In the genomic region with DNA sequence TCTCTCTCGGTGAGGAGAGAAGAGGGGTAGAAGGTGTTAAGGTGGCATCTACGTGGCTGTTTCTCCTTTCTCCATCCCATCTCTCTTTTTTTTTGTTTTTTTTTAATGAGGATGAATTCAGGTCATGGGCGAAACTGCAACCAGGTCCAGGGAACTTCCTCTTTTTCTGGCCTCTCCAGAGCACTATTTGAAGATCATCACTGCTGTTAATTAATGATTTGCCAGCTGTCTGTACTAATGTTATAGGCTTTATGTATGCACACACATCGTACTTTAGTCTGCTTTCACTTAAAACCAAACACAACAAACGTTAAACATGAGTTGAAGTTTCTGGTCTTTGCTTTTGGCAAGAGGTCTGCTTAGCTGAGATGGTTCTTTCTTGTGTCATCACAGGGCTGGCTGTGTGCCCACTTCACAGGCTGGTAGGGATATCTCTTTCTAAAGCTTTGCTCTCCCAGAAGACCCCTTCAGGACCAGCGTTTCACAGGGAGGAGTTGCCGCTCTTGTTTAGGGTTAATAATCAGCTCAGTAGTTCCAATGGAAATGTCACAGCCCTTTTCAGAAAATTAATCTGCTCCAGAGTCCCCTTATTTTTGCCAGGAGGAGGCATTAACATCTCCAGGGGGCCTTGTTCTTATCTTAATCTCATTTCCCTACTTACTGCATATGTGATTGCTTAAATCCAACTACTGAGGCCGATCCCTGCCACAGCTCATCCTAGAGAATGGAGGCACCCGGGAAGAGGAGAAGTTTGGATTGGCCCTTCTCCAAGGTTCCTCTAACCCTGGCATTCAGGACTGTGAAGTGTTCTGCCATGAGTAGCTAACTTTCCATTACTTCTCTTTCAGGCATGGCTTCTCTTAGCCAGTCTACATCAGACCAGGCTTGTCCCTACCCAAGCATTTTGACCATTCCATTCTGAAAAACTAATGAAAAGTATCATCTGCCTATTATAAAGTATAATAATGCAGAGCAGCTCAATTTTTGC, we compare ENCODE assay signal across 16 cellular contexts.
DNase-seq lines count a peak whose midpoint lies in the region; ATAC-seq and TF ChIP-seq lines count a peak whose summit lies in the region.
"Had no signal": no experiment of that assay in that cellular context is flagged by ENCODE, and none has a peak within 500 bp of the region (broad histone marks: within the 10 kb centered on the region; RNA-seq: fewer than 3 reads in every experiment).

No MANE protein-coding gene starts in this region.

- 93 to 95% methylated on average over 6 to 9 of the region's 9 CpGs for WGBS in endodermal cell (ENCODE audit: insufficient coverage in 1 of 2, insufficient read length in 1 of 2), 2 experiments
- 84% methylated on average over 5 of the region's 9 CpGs for WGBS in mesenchymal stem cell

- POLR2A ChIA-PET in HEK293 (lab: Yijun Ruan, JAX), result interaction anchor here (0.7 kb wide), 1 partner anchor 16 kb away, joined by 3 read pairs; no protein-coding TSS in a partner anchor

- TF ChIP-seq CTCF in HEK293 (tag by site-specific recombination; IDR thresholded peaks at IDR 0.05) (no peak), endodermal cell (conservative IDR thresholded peaks at IDR 0.05) (no peak)

- H3K9me3 Mint-ChIP-seq in endodermal cell, result peaks cover 4% of the 10 kb centered on the region
- H3K9me3 Mint-ChIP-seq: activated B cell treated with CpG ODN at 0.5 μM for 24 hours; activated naive CD4-positive, alpha-beta T cell treated with anti-CD3 and anti-CD28 coated beads, Interleukin-2, amount 50 U/mL, for 24 hours had no signal

- H3K9me3 ChIP-seq in HEK293 (ENCODE audit: control insufficient read depth, insufficient read depth, low read depth, low read length) (no peaks in the 10 kb centered on the region), MG63 (no peaks in the 10 kb centered on the region), endodermal cell (ENCODE audit: control insufficient read depth, low read length) (peaks cover 5% of the 10 kb centered on the region), mesenchymal stem cell (ENCODE audit: control insufficient read depth, low read length) (no peaks in the 10 kb centered on the region)

- H3K4me2 ChIP-seq in mesenchymal stem cell (ENCODE audit: low read length, poor library complexity, severe bottlenecking), result no peak overlapping the region
- H3K4me2 ChIP-seq: smooth muscle cell had no signal

- H3K4me1 ChIP-seq in HEK293 (ENCODE audit: control insufficient read depth, insufficient read depth, low read length) (peaks cover 32% of the 10 kb centered on the region), endodermal cell (ENCODE audit: control insufficient read depth, insufficient read depth, low read length) (no peaks in the 10 kb centered on the region), mesenchymal stem cell (ENCODE audit: control insufficient read depth, insufficient read depth, low read depth, low read length) (peaks cover 1% of the 10 kb centered on the region)
- H3K4me1 ChIP-seq: parathyroid adenoma had no signal

- H3K79me1 ChIP-seq in mesenchymal stem cell (replicated peaks; ENCODE audit: low read length, poor library complexity, severe bottlenecking), result no peaks in the 10 kb centered on the region

- H2BK120ac ChIP-seq in mesenchymal stem cell (ENCODE audit: low read depth, low read length), result no peak overlapping the region

- ATAC-seq in GM18909 (IDR thresholded peaks at IDR 0.05; ENCODE audit: poor library complexity, unreplicated experiment), result peak; percentile 87
- ATAC-seq in HG02852 (IDR thresholded peaks at IDR 0.05; ENCODE audit: unreplicated experiment), result no peak
- ATAC-seq in GM19467 (IDR thresholded peaks at IDR 0.05; ENCODE audit: unreplicated experiment), result no peak
- ATAC-seq: HCT116 had no signal

- no peak overlapping the region for H2BK5ac ChIP-seq in mesenchymal stem cell (ENCODE audit: low read depth, low read length, poor library complexity, severe bottlenecking)

- H3K27ac ChIP-seq in HEK293 (ENCODE audit: extremely low read depth, low read depth, low read length) (peak overlapping the region; percentile 47; the same call in 1 of the 2 replicates), endodermal cell (ENCODE audit: low read depth, low read length) (no peak overlapping the region), mesenchymal stem cell (ENCODE audit: low read length, poor library complexity, severe bottlenecking) (no peak overlapping the region)
- H3K27ac ChIP-seq: C4-2B, cardiac muscle cell, parathyroid adenoma had no signal

- peaks cover 8% of the 10 kb centered on the region for H3K4me1 Mint-ChIP-seq in endodermal cell
- H3K4me1 Mint-ChIP-seq: activated naive CD4-positive, alpha-beta T cell treated with anti-CD3 and anti-CD28 coated beads, Interleukin-2, amount 50 U/mL, for 24 hours had no signal

- no peaks in the 10 kb centered on the region for H3K36me3 Mint-ChIP-seq in endodermal cell (ENCODE audit: low read depth)
- H3K36me3 Mint-ChIP-seq: activated naive CD4-positive, alpha-beta T cell treated with anti-CD3 and anti-CD28 coated beads, Interleukin-2, amount 50 U/mL, for 24 hours had no signal

- no peak overlapping the region for H2BK12ac ChIP-seq in mesenchymal stem cell (ENCODE audit: low read length in 2 of 2)

- H3K4me3 Mint-ChIP-seq in endodermal cell, result no peak overlapping the region
- H3K4me3 Mint-ChIP-seq: activated B cell treated with CpG ODN at 0.5 μM for 24 hours; activated naive CD4-positive, alpha-beta T cell treated with anti-CD3 and anti-CD28 coated beads, Interleukin-2, amount 50 U/mL, for 24 hours had no signal

- H2AK5ac ChIP-seq in mesenchymal stem cell (ENCODE audit: low read length, severe bottlenecking), result no peak overlapping the region

- peaks cover 24% of the 10 kb centered on the region for H3K27me3 Mint-ChIP-seq in endodermal cell (ENCODE audit: insufficient read depth)

- H3K27ac Mint-ChIP-seq in endodermal cell, result no peak overlapping the region
- H3K27ac Mint-ChIP-seq: activated B cell treated with CpG ODN at 0.5 μM for 24 hours; activated naive CD4-positive, alpha-beta T cell treated with anti-CD3 and anti-CD28 coated beads, Interleukin-2, amount 50 U/mL, for 24 hours had no signal

- CTCF ChIA-PET in HEK293 (lab: Yijun Ruan, JAX), result interaction anchor here (0.7 to 1.0 kb wide), 2 partner anchors 15 to 17 kb away, joined by 3 to 9 read pairs; no protein-coding TSS in a partner anchor

- no peak overlapping the region for H2BK15ac ChIP-seq in mesenchymal stem cell (ENCODE audit: low read depth, poor library complexity, severe bottlenecking)

- H4K91ac ChIP-seq in mesenchymal stem cell (ENCODE audit: low read length), result no peak overlapping the region

- no peak overlapping the region for H3K4ac ChIP-seq in mesenchymal stem cell (ENCODE audit: low read depth in 1 of 2, low read length in 2 of 2)

- H2AFZ ChIP-seq in mesenchymal stem cell (ENCODE audit: low read depth, low read length), result no peak overlapping the region
- H2AFZ ChIP-seq: parathyroid adenoma had no signal

- H3K9ac ChIP-seq in endodermal cell (ENCODE audit: extremely low read depth, low read length, poor library complexity, severe bottlenecking), result no peak overlapping the region
- no peak overlapping the region for H3K9ac ChIP-seq in mesenchymal stem cell (ENCODE audit: low read length)
- H3K9ac ChIP-seq: parathyroid adenoma had no signal

- no peak overlapping the region for H3K18ac ChIP-seq in mesenchymal stem cell (ENCODE audit: low read depth in 1 of 2, low read length in 2 of 2)

- H4K8ac ChIP-seq in mesenchymal stem cell (ENCODE audit: low read length), result no peak overlapping the region

- H3K27me3 ChIP-seq in MG63 (peaks cover 17% of the 10 kb centered on the region), endodermal cell (ENCODE audit: control insufficient read depth, insufficient read depth, low read length, poor library complexity, severe bottlenecking) (peaks cover 8% of the 10 kb centered on the region), mesenchymal stem cell (ENCODE audit: control insufficient read depth in 1 of 2, insufficient read depth in 1 of 2, low read length in 2 of 2) (peaks cover 56 to 84% of the 10 kb centered on the region in 2 experiments)
- H3K27me3 ChIP-seq: cardiac muscle cell had no signal

- no peak overlapping the region for H3K14ac ChIP-seq in mesenchymal stem cell (ENCODE audit: low read length in 2 of 2)

- DNase-seq in MG63 (peak; percentile 26), endodermal cell (peak; percentile 29), mesenchymal stem cell (no peak)
- DNase-seq: activated B cell treated with CpG ODN at 0.5 μM for 24 hours; activated CD8-positive, alpha-beta memory T cell treated with anti-CD3 and anti-CD28 coated beads, Interleukin-2, amount 50 U/mL, for 48 hours; GF-D8 had no signal

- H3K4me3 ChIP-seq in HEK293 (ENCODE audit: low read depth, low read length) (no peak overlapping the region), MG63 (no peak overlapping the region), endodermal cell (ENCODE audit: low read length) (no peak overlapping the region), mesenchymal stem cell (ENCODE audit: insufficient read depth in 1 of 2, low read depth in 1 of 2, low read length in 2 of 2) (no peak overlapping the region)
- H3K4me3 ChIP-seq: cardiac muscle cell, smooth muscle cell had no signal

- H3K23ac ChIP-seq in mesenchymal stem cell (ENCODE audit: low read length in 2 of 2), result no peak overlapping the region

- H3K36me3 ChIP-seq in HEK293 (ENCODE audit: control insufficient read depth in 2 of 2, insufficient read depth in 1 of 2, low read length in 2 of 2) (no peaks in the 10 kb centered on the region), MG63 (no peaks in the 10 kb centered on the region), endodermal cell (ENCODE audit: control insufficient read depth, insufficient read depth, low read length) (no peaks in the 10 kb centered on the region), mesenchymal stem cell (ENCODE audit: control insufficient read depth in 1 of 2, insufficient read depth in 2 of 2, low read depth in 1 of 2, low read length in 2 of 2) (no peaks in the 10 kb centered on the region)
- H3K36me3 ChIP-seq: cardiac muscle cell had no signal

TF ChIP-seq in HEK293, 187 proteins besides CTCF, POLR2A, EP300 and RAD21 (continues in another document):
- no peak for TF ChIP-seq WT1 (tag by site-specific recombination; IDR thresholded peaks at IDR 0.05)
- no peak for TF ChIP-seq ZNF639 (tag by site-specific recombination; IDR thresholded peaks at IDR 0.05)
- TF ChIP-seq ZIC2 (tag by site-specific recombination; IDR thresholded peaks at IDR 0.05), result peak; percentile 51
- TF ChIP-seq ZNF626 (tag by site-specific recombination; IDR thresholded peaks at IDR 0.05), result no peak
- TF ChIP-seq ZNF664 (tag by site-specific recombination; IDR thresholded peaks at IDR 0.05), result peak; percentile 93
